In genomic region chr9:130498298-130498917, GRCh38 we compare ENCODE assay signal across 1 cellular context.
A peak's percentile ranks its signal among the peaks of the same experiment; 100 is the strongest.
TF ChIP-seq lines count a peak whose summit lies in the region.

No MANE protein-coding gene starts in this region.

TF ChIP-seq in K562, 482 proteins besides CTCF, POLR2A, EP300 and RAD21 (continued from another document and continues in another):
- TF ChIP-seq MITF (IDR thresholded peaks at IDR 0.05) (no peak), ZNF23 (CRISPR knock-in tag; IDR thresholded peaks at IDR 0.05) (no peak), TRIM24 (IDR thresholded peaks at IDR 0.05) (no peak), RFX7 (CRISPR knock-in tag; IDR thresholded peaks at IDR 0.05) (no peak), CBX2 (IDR thresholded peaks at IDR 0.05; ENCODE audit: insufficient read depth, low read length, poor library complexity, severe bottlenecking) (no peak), FIP1L1 (IDR thresholded peaks at IDR 0.05; ENCODE audit: low read depth, low read length, poor library complexity, severe bottlenecking) (no peak), THRAP3 (IDR thresholded peaks at IDR 0.05; ENCODE audit: borderline replicate concordance) (no peak), COPS2 (conservative IDR thresholded peaks at IDR 0.05) (no peak), LARP7 (IDR thresholded peaks at IDR 0.05) (no peak), ZNF124 (CRISPR knock-in tag; IDR thresholded peaks at IDR 0.05) (no peak), ZSCAN29 (IDR thresholded peaks at IDR 0.05) (no peak), ZNF324 (CRISPR knock-in tag; IDR thresholded peaks at IDR 0.05) (no peak), SNRNP70 (optimal IDR thresholded peaks at IDR 0.05; ENCODE audit: low read depth, low read length) (no peak), SMARCA5 (IDR thresholded peaks at IDR 0.05) (no peak), SIRT6 (IDR thresholded peaks at IDR 0.05; ENCODE audit: low read depth, low read length) (no peak), YBX1 (IDR thresholded peaks at IDR 0.05) (no peak), ZNF24 (IDR thresholded peaks at IDR 0.05) (peak; percentile 69; the same call in 1 of the 2 replicates), CHD2 (IDR thresholded peaks at IDR 0.05; ENCODE audit: low read depth, low read length) (no peak), TARDBP (IDR thresholded peaks at IDR 0.05) (no peak), L3MBTL2 (IDR thresholded peaks at IDR 0.05) (0 out of 2 replicates have a peak, but pooled peaks have one; percentile 34), MNT (conservative IDR thresholded peaks at IDR 0.05) (0 out of 4 replicates have a peak, but pooled peaks of 1 of the 2 experiments have one; percentile 27), RCOR1 (IDR thresholded peaks at IDR 0.05; ENCODE audit: borderline replicate concordance in 1 of 2, low read depth in 2 of 2, low read length in 2 of 2) (no peak), SRSF3 (IDR thresholded peaks at IDR 0.05; ENCODE audit: insufficient read depth, low read length) (no peak), BHLHE40 (IDR thresholded peaks at IDR 0.05; ENCODE audit: low read length) (no peak)
- TF ChIP-seq, protein P1, sequence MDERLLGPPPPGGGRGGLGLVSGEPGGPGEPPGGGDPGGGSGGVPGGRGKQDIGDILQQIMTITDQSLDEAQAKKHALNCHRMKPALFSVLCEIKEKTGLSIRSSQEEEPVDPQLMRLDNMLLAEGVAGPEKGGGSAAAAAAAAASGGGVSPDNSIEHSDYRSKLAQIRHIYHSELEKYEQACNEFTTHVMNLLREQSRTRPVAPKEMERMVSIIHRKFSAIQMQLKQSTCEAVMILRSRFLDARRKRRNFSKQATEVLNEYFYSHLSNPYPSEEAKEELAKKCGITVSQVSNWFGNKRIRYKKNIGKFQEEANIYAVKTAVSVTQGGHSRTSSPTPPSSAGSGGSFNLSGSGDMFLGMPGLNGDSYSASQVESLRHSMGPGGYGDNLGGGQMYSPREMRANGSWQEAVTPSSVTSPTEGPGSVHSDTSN (CRISPR knock-in tag; IDR thresholded peaks at IDR 0.05; ENCODE audit: low read depth) = no peak
- TF ChIP-seq, protein P1 (tag; conservative IDR thresholded peaks at IDR 0.05; ENCODE audit: low read depth) = peak; percentile 27; the same call in 1 of the 2 replicates
- TF ChIP-seq, protein P2, sequence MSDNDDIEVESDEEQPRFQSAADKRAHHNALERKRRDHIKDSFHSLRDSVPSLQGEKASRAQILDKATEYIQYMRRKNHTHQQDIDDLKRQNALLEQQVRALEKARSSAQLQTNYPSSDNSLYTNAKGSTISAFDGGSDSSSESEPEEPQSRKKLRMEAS (CRISPR knock-in tag; IDR thresholded peaks at IDR 0.05) = peak; percentile 53; the same call in 1 of the 2 replicates
- TF ChIP-seq, protein P3, sequence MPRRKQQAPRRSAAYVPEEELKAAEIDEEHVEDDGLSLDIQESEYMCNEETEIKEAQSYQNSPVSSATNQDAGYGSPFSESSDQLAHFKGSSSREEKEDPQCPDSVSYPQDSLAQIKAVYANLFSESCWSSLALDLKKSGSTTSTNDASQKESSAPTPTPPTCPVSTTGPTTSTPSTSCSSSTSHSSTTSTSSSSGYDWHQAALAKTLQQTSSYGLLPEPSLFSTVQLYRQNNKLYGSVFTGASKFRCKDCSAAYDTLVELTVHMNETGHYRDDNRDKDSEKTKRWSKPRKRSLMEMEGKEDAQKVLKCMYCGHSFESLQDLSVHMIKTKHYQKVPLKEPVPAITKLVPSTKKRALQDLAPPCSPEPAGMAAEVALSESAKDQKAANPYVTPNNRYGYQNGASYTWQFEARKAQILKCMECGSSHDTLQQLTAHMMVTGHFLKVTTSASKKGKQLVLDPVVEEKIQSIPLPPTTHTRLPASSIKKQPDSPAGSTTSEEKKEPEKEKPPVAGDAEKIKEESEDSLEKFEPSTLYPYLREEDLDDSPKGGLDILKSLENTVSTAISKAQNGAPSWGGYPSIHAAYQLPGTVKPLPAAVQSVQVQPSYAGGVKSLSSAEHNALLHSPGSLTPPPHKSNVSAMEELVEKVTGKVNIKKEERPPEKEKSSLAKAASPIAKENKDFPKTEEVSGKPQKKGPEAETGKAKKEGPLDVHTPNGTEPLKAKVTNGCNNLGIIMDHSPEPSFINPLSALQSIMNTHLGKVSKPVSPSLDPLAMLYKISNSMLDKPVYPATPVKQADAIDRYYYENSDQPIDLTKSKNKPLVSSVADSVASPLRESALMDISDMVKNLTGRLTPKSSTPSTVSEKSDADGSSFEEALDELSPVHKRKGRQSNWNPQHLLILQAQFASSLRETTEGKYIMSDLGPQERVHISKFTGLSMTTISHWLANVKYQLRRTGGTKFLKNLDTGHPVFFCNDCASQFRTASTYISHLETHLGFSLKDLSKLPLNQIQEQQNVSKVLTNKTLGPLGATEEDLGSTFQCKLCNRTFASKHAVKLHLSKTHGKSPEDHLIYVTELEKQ (CRISPR knock-in tag; IDR thresholded peaks at IDR 0.05) = no peak
- TF ChIP-seq, protein P4, sequence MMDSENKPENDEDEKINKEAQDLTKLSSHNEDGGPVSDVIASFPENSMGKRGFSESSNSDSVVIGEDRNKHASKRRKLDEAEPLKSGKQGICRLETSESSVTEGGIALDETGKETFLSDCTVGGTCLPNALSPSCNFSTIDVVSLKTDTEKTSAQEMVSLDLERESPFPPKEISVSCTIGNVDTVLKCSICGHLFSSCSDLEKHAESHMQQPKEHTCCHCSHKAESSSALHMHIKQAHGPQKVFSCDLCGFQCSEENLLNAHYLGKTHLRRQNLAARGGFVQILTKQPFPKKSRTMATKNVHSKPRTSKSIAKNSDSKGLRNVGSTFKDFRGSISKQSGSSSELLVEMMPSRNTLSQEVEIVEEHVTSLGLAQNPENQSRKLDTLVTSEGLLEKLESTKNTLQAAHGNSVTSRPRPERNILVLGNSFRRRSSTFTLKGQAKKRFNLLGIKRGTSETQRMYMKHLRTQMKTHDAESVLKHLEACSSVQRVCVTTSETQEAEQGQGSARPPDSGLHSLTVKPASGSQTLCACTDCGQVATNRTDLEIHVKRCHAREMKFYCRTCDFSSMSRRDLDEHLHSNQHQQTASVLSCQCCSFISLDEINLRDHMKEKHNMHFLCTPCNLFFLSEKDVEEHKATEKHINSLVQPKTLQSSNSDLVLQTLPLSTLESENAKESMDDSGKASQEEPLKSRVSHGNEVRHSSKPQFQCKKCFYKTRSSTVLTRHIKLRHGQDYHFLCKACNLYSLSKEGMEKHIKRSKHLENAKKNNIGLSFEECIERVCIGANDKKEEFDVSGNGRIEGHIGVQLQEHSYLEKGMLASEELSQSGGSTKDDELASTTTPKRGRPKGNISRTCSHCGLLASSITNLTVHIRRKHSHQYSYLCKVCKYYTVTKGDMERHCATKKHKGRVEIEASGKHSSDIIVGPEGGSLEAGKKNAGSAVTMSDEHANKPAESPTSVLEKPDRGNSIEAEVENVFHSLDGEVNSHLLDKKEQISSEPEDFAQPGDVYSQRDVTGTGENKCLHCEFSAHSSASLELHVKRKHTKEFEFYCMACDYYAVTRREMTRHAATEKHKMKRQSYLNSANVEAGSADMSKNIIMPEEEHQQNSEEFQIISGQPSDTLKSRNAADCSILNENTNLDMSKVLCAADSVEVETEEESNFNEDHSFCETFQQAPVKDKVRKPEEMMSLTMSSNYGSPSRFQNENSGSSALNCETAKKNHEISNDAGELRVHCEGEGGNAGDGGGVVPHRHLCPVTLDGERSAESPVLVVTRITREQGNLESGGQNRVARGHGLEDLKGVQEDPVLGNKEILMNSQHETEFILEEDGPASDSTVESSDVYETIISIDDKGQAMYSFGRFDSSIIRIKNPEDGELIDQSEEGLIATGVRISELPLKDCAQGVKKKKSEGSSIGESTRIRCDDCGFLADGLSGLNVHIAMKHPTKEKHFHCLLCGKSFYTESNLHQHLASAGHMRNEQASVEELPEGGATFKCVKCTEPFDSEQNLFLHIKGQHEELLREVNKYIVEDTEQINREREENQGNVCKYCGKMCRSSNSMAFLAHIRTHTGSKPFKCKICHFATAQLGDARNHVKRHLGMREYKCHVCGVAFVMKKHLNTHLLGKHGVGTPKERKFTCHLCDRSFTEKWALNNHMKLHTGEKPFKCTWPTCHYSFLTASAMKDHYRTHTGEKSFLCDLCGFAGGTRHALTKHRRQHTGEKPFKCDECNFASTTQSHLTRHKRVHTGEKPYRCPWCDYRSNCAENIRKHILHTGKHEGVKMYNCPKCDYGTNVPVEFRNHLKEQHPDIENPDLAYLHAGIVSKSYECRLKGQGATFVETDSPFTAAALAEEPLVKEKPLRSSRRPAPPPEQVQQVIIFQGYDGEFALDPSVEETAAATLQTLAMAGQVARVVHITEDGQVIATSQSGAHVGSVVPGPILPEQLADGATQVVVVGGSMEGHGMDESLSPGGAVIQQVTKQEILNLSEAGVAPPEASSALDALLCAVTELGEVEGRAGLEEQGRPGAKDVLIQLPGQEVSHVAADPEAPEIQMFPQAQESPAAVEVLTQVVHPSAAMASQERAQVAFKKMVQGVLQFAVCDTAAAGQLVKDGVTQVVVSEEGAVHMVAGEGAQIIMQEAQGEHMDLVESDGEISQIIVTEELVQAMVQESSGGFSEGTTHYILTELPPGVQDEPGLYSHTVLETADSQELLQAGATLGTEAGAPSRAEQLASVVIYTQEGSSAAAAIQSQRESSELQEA (IDR thresholded peaks at IDR 0.05; ENCODE audit: low read depth) = no peak
- TF ChIP-seq, protein P5, sequence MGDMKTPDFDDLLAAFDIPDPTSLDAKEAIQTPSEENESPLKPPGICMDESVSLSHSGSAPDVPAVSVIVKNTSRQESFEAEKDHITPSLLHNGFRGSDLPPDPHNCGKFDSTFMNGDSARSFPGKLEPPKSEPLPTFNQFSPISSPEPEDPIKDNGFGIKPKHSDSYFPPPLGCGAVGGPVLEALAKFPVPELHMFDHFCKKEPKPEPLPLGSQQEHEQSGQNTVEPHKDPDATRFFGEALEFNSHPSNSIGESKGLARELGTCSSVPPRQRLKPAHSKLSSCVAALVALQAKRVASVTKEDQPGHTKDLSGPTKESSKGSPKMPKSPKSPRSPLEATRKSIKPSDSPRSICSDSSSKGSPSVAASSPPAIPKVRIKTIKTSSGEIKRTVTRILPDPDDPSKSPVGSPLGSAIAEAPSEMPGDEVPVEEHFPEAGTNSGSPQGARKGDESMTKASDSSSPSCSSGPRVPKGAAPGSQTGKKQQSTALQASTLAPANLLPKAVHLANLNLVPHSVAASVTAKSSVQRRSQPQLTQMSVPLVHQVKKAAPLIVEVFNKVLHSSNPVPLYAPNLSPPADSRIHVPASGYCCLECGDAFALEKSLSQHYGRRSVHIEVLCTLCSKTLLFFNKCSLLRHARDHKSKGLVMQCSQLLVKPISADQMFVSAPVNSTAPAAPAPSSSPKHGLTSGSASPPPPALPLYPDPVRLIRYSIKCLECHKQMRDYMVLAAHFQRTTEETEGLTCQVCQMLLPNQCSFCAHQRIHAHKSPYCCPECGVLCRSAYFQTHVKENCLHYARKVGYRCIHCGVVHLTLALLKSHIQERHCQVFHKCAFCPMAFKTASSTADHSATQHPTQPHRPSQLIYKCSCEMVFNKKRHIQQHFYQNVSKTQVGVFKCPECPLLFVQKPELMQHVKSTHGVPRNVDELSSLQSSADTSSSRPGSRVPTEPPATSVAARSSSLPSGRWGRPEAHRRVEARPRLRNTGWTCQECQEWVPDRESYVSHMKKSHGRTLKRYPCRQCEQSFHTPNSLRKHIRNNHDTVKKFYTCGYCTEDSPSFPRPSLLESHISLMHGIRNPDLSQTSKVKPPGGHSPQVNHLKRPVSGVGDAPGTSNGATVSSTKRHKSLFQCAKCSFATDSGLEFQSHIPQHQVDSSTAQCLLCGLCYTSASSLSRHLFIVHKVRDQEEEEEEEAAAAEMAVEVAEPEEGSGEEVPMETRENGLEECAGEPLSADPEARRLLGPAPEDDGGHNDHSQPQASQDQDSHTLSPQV (IDR thresholded peaks at IDR 0.05) = no peak
